In the genomic region with DNA sequence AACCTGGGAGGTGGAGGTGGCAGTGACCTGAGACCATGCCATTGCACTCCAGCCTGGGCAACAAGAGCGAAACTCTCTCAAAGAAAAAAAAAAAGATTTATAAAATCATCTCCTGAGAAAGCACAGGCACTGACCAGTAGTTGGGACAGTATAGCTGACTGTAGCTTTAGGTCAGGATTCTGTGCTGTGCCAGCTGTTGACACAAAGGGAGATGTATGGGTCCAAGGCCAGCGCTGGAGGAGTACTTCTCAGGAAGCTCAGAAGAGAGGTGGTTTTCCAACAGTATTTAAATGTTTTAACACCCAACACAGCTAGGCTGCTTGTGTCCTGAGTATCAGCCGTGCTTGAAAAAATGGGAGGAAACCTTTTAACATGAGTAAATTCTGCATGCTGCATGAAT, we compare ENCODE assay signal across 9 cellular contexts.
"Had no signal": no experiment of that assay in that cellular context is flagged by ENCODE, and none has a peak within 500 bp of the region (broad histone marks: within the 10 kb centered on the region; RNA-seq: fewer than 3 reads in every experiment).

No MANE protein-coding gene starts in this region.

- DNase-seq: GM23248, GOT3, H7, HFFc6, IMR-90 had no signal

- ATAC-seq: HCT116, K562 had no signal

- H3K9me3 ChIP-seq: HAP-1 had no signal

- H3K27ac ChIP-seq: GM23248, HL-60 had no signal

- H3K4me3 ChIP-seq: GM23248, HAP-1, K562 had no signal
